In the genomic region with DNA sequence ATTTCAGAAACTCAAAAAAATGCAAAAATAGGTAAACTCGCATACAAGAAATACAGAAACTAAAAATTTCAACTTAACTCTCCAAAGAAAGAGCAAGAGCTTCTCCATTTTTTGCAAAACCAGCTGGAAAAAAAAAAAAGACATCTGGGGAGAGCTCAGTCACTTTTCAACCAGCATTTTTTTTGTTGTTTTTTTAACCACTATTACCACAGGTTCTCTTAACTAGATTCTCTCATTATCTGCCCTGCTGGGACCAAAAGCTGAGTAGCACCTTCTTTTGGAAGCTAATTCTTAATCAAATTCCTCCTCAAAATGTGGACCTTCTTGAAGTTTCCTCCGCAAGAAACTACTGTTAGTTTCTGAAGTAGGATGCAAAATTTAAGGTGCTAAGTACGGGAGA, we compare ENCODE assay signal across 20 cellular contexts.
"Had no signal": no experiment of that assay in that cellular context is flagged by ENCODE, and none has a peak within 500 bp of the region (broad histone marks: within the 10 kb centered on the region; RNA-seq: fewer than 3 reads in every experiment).

No MANE protein-coding gene starts in this region.

- H3K27ac ChIP-seq: colonic mucosa, heart right ventricle, ovary, testis, tibial nerve, upper lobe of right lung, vagina had no signal

- H3K9me3 Mint-ChIP-seq: stimulated activated memory B cell treated with anti-CD40 and anti-IgM and Interleukin-4, amounts not matched to agents 10 μg/mL and 1 μg/mL and 100 μg/mL, for 72 hours; stimulated activated naive CD8-positive, alpha-beta T cell treated with anti-CD3 and anti-CD28 coated beads, Interleukin-15, Interleukin-2, amounts not matched to agents 100 ng/mL and 50 ng/mL, for 24 hours had no signal

- FAIRE-seq: frontal cortex, islet of Langerhans, small intestine had no signal

- H3K4me3 ChIP-seq: colonic mucosa, heart right ventricle, ovary, testis, tibial nerve, upper lobe of right lung, vagina had no signal

- H3K9me3 ChIP-seq: colonic mucosa, heart right ventricle, ovary, testis, tibial nerve, upper lobe of right lung, vagina had no signal

- ATAC-seq: heart right ventricle; naive thymus-derived CD4-positive, alpha-beta T cell; right cardiac atrium; stimulated activated memory B cell treated with anti-CD40 and anti-IgM and Interleukin-4, amounts not matched to agents 10 μg/mL and 1 μg/mL and 100 μg/mL, for 72 hours; upper lobe of right lung had no signal

- H3K4me3 Mint-ChIP-seq: naive thymus-derived CD4-positive, alpha-beta T cell; stimulated activated memory B cell treated with anti-CD40 and anti-IgM and Interleukin-4, amounts not matched to agents 10 μg/mL and 1 μg/mL and 100 μg/mL, for 72 hours; stimulated activated naive CD8-positive, alpha-beta T cell treated with anti-CD3 and anti-CD28 coated beads, Interleukin-15, Interleukin-2, amounts not matched to agents 100 ng/mL and 50 ng/mL, for 24 hours had no signal

- H3K27ac Mint-ChIP-seq: naive thymus-derived CD4-positive, alpha-beta T cell; stimulated activated memory B cell treated with anti-CD40 and anti-IgM and Interleukin-4, amounts not matched to agents 10 μg/mL and 1 μg/mL and 100 μg/mL, for 72 hours; stimulated activated naive CD8-positive, alpha-beta T cell treated with anti-CD3 and anti-CD28 coated beads, Interleukin-15, Interleukin-2, amounts not matched to agents 100 ng/mL and 50 ng/mL, for 24 hours had no signal

- H3K36me3 Mint-ChIP-seq: stimulated activated memory B cell treated with anti-CD40 and anti-IgM and Interleukin-4, amounts not matched to agents 10 μg/mL and 1 μg/mL and 100 μg/mL, for 72 hours had no signal

- H3K4me1 Mint-ChIP-seq: stimulated activated memory B cell treated with anti-CD40 and anti-IgM and Interleukin-4, amounts not matched to agents 10 μg/mL and 1 μg/mL and 100 μg/mL, for 72 hours had no signal

- DNase-seq: colonic mucosa; dermis blood vessel endothelial cell; effector CD4-positive, alpha-beta T cell; heart right ventricle; hypothalamus; kidney glomerular epithelial cell; mesendoderm; naive thymus-derived CD4-positive, alpha-beta T cell; ovary; right cardiac atrium; small intestine; stimulated activated CD4-positive, alpha-beta T cell treated with anti-CD3 and anti-CD28 coated beads, Interleukin-4, amount 100 ng/mL, for 24 hours; testis; upper lobe of right lung had no signal

- H3K36me3 ChIP-seq: colonic mucosa, heart right ventricle, ovary, tibial nerve, upper lobe of right lung, vagina had no signal

- H3K4me1 ChIP-seq: colonic mucosa, heart right ventricle, testis, tibial nerve, upper lobe of right lung, vagina had no signal

- H3K27me3 ChIP-seq: colonic mucosa, ovary, testis, vagina had no signal
